In the genomic region with DNA sequence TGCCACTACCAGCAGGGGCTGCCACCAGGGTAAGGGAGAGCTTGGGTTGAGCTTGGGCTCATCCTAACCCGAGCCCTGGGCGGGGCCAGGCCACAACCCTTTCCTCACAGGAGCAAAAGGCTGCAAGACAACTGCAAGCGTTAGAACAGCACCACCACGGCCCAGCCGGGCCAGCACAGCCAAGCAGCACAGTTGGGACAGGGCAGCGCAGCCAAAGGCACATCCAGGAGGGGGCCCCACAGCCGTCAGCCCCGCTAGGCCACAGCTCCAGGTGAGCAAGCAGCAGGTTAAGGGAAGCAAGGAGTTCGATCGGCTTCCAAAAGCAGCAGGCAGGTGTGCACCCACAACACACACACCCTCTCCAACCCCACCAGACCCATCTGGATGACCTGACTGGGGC, we compare ENCODE assay signal across 1 cellular context.
TF ChIP-seq lines count a peak whose summit lies in the region.

No MANE protein-coding gene starts in this region.

TF ChIP-seq in SK-N-SH treated with all-trans-retinoic acid at 6 μM for 48 hours, 23 proteins besides CTCF, POLR2A, EP300 and RAD21 (continued from another document):
- TF ChIP-seq TSHZ2 (CRISPR knock-in tag; IDR thresholded peaks at IDR 0.05): no peak
- no peak for TF ChIP-seq ZNF70 (CRISPR knock-in tag; IDR thresholded peaks at IDR 0.05)
- TF ChIP-seq RARB (CRISPR knock-in tag; IDR thresholded peaks at IDR 0.05): no peak
- TF ChIP-seq ZNF565 (CRISPR knock-in tag; conservative IDR thresholded peaks at IDR 0.05; ENCODE audit: low read depth): no peak
- TF ChIP-seq ZFP30 (CRISPR knock-in tag; IDR thresholded peaks at IDR 0.05): no peak
- TF ChIP-seq, protein P1, sequence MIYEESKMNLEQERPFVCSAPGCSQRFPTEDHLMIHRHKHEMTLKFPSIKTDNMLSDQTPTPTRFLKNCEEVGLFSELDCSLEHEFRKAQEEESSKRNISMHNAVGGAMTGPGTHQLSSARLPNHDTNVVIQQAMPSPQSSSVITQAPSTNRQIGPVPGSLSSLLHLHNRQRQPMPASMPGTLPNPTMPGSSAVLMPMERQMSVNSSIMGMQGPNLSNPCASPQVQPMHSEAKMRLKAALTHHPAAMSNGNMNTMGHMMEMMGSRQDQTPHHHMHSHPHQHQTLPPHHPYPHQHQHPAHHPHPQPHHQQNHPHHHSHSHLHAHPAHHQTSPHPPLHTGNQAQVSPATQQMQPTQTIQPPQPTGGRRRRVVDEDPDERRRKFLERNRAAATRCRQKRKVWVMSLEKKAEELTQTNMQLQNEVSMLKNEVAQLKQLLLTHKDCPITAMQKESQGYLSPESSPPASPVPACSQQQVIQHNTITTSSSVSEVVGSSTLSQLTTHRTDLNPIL (CRISPR knock-in tag; IDR thresholded peaks at IDR 0.05; ENCODE audit: low read depth): no peak
